In the genomic region with DNA sequence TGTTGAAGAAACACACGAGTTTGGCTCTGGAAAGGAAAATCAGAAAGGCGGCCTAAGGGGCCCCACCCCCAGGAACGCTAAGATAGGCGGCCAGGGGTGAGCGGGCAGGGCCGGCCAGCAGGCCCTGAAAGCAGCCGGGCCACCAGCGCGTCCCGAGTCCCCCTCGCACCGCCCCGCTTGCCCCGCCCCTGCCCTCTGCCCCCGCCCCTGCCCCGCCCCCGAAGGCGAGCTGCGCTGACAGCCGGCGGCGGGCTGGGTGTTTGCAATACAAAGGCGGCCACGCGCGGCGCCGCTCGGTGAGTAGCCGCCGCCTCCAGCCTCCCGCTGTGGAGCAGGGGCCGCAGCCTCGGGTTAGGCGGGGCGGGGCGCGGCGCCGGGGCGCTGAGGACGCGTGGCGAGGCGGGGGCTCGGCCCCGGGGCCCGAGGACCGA, we compare ENCODE assay signal across 8 cellular contexts. TPM values are rescaled to one million over a fixed set of nuclear protein-coding genes. Genes with fewer than 3 reads are reported as not detected.
DNase-seq lines count a peak whose midpoint lies in the region; ATAC-seq and TF ChIP-seq lines count a peak whose summit lies in the region.

A gene with protein sequence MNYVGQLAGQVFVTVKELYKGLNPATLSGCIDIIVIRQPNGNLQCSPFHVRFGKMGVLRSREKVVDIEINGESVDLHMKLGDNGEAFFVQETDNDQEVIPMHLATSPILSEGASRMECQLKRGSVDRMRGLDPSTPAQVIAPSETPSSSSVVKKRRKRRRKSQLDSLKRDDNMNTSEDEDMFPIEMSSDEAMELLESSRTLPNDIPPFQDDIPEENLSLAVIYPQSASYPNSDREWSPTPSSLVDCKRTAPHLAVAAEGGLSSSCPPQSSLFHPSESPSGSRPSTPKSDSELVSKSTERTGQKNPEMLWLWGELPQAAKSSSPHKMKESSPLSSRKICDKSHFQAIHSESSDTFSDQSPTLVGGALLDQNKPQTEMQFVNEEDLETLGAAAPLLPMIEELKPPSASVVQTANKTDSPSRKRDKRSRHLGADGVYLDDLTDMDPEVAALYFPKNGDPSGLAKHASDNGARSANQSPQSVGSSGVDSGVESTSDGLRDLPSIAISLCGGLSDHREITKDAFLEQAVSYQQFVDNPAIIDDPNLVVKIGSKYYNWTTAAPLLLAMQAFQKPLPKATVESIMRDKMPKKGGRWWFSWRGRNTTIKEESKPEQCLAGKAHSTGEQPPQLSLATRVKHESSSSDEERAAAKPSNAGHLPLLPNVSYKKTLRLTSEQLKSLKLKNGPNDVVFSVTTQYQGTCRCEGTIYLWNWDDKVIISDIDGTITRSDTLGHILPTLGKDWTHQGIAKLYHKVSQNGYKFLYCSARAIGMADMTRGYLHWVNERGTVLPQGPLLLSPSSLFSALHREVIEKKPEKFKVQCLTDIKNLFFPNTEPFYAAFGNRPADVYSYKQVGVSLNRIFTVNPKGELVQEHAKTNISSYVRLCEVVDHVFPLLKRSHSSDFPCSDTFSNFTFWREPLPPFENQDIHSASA (plus strand): TSS at position 257 of the 431 bp plus-strand sequence. CDS start 18,910 bp downstream, outside the sequence.

- H3K4me1 Mint-ChIP-seq in activated CD4-positive, alpha-beta T cell treated with anti-CD3 and anti-CD28 coated beads, Interleukin-2, amount 10 ng/mL, durations not matched to agents 24 days and 14 days = peaks cover 68% of the 10 kb centered on the region

- H3K27me3 Mint-ChIP-seq in activated CD4-positive, alpha-beta T cell treated with anti-CD3 and anti-CD28 coated beads, Interleukin-2, amount 10 ng/mL, durations not matched to agents 24 days and 14 days = no peaks in the 10 kb centered on the region

- peak within 1 kb of the TSS; percentile 89 for H3K27ac Mint-ChIP-seq in activated CD4-positive, alpha-beta T cell treated with anti-CD3 and anti-CD28 coated beads, Interleukin-2, amount 10 ng/mL, durations not matched to agents 24 days and 14 days

- peaks cover 5% of the 10 kb centered on the region for H3K36me3 Mint-ChIP-seq in activated CD4-positive, alpha-beta T cell treated with anti-CD3 and anti-CD28 coated beads, Interleukin-2, amount 10 ng/mL, durations not matched to agents 24 days and 14 days (ENCODE audit: low read depth)

- H3K9me3 Mint-ChIP-seq in activated CD4-positive, alpha-beta T cell treated with anti-CD3 and anti-CD28 coated beads, Interleukin-2, amount 10 ng/mL, durations not matched to agents 24 days and 14 days = no peaks in the 10 kb centered on the region

- TF ChIP-seq CTCF in colonic mucosa (IDR thresholded peaks at IDR 0.05) = no peak

- ATAC-seq in HG03175 (IDR thresholded peaks at IDR 0.05; ENCODE audit: unreplicated experiment) (peak; percentile 67), left colon (peak; percentile 79)

- H3K36me3 ChIP-seq in colonic mucosa = no peaks in the 10 kb centered on the region

- peak; percentile 85 for TF ChIP-seq POLR2A in GM18951 (IDR thresholded peaks at IDR 0.05; ENCODE audit: extremely low read depth, insufficient read depth, insufficient read length)

- peak within 1 kb of the TSS; percentile 75 for H3K4me3 ChIP-seq in colonic mucosa

- no peaks in the 10 kb centered on the region for H3K9me3 ChIP-seq in colonic mucosa

- H3K27me3 ChIP-seq in colonic mucosa = no peaks in the 10 kb centered on the region

- H3K4me1 ChIP-seq in colonic mucosa = peaks cover 21% of the 10 kb centered on the region

- DNase-seq in AG20443 (ENCODE audit: low spot score) (peak; percentile 98), NCI-H524 treated with DMSO at 0.1 percent for 48 hours (lab: John Stamatoyannopoulos, UW) (peak; percentile 19), colonic mucosa (peak; percentile 91), left colon (peak; percentile 84 to 94)
- DNase-seq in activated CD4-positive, alpha-beta T cell treated with anti-CD3 and anti-CD28 coated beads, Interleukin-2, amount 10 ng/mL, durations not matched to agents 24 days and 14 days = peak; percentile 96
- DNase-seq in stimulated activated CD4-positive, alpha-beta T cell treated with anti-CD3 and anti-CD28 coated beads, Interleukin-1b, Interleukin-23, amount 100 ng/mL, for 4 hours (ENCODE audit: low read depth in 2 of 2) = peak; percentile 79 to 85

- in situ Hi-C loops in GM18951 (cut with MboI; ENCODE audit: low sequenced_read_pairs, unreplicated experiment) = no loop called here

- intact Hi-C loops in activated CD4-positive, alpha-beta T cell treated with anti-CD3 and anti-CD28 coated beads, Interleukin-2, amount 10 ng/mL, durations not matched to agents 24 days and 14 days (cut with micrococcal nuclease) = loop anchor here (2.0 kb wide), 1 partner anchor 84 kb away; no protein-coding TSS in a partner anchor
- intact Hi-C loops in colonic mucosa (cut with DNase I) = no loop called here
- intact Hi-C loops in left colon (cut with DNase I, micrococcal nuclease) = no loop called here

- H3K9ac ChIP-seq in colonic mucosa (ENCODE audit: low read depth in 2 of 2, low read length in 2 of 2) = peak within 1 kb of the TSS; percentile 87 to 88

- H3K4me3 Mint-ChIP-seq in activated CD4-positive, alpha-beta T cell treated with anti-CD3 and anti-CD28 coated beads, Interleukin-2, amount 10 ng/mL, durations not matched to agents 24 days and 14 days = peak within 1 kb of the TSS; percentile 92

- peak within 1 kb of the TSS; percentile 90 for H3K27ac ChIP-seq in colonic mucosa

RNA-seq across cellular contexts. Expression of the gene that starts here (rescaled TPM):
- total RNA-seq in activated CD4-positive, alpha-beta T cell treated with anti-CD3 and anti-CD28 coated beads, Interleukin-2, amount 10 ng/mL, durations not matched to agents 24 days and 14 days = 46.3 and 52.3 TPM in 2 replicates
- total RNA-seq in colonic mucosa = 10 to 100 TPM; 17.3 to 45.7 TPM
- 10 to 100 TPM; 24.4 to 34.9 TPM for total RNA-seq in left colon

Comparison
In these comparisons a context has a peak if more than half of its experiments do, and no peak if none do; other contexts are left out.
1. Peak in every context shown above with its lines: DNase-seq, ATAC-seq, H3K4me3 ChIP-seq and H3K27ac ChIP-seq.
2. DNase-seq: peak in every context shown above with its lines; median percentile 98 in AG20443; 96 in activated CD4-positive, alpha-beta T cell treated with anti-CD3 and anti-CD28 coated beads, Interleukin-2, amount 10 ng/mL, durations not matched to agents 24 days and 14 days; 91 in colonic mucosa; 89 in left colon; 82 in stimulated activated CD4-positive, alpha-beta T cell treated with anti-CD3 and anti-CD28 coated beads, Interleukin-1b, Interleukin-23, amount 100 ng/mL, for 4 hours; 19 in NCI-H524 treated with DMSO at 0.1 percent for 48 hours.